Comparison of ENCODE assay signal across 15 cellular contexts in genomic region chr4:159429693-159430035, GRCh38.
"Had no signal": no experiment of that assay in that cellular context is flagged by ENCODE, and none has a peak within 500 bp of the region (broad histone marks: within the 10 kb centered on the region; RNA-seq: fewer than 3 reads in every experiment).

No MANE protein-coding gene starts in this region.

- H3K27ac Mint-ChIP-seq: activated CD4-positive, alpha-beta T cell treated with anti-CD3 and anti-CD28 coated beads, Interleukin-2, amount 10 ng/mL, durations not matched to agents 24 days and 14 days; activated CD8-positive, alpha-beta T cell treated with anti-CD3 and anti-CD28 coated beads, Interleukin-2, amount 10 ng/mL, durations not matched to agents 7 days and 5 days; activated naive CD8-positive, alpha-beta T cell; stimulated activated memory B cell treated with anti-CD40 and anti-IgM and Interleukin-4, amounts not matched to agents 10 μg/mL and 1 μg/mL and 100 μg/mL, for 72 hours; WTC11 had no signal

- ATAC-seq: WTC11 had no signal

- H3K4me3 Mint-ChIP-seq: activated CD4-positive, alpha-beta T cell treated with anti-CD3 and anti-CD28 coated beads, Interleukin-2, amount 10 ng/mL, durations not matched to agents 24 days and 14 days; activated CD8-positive, alpha-beta T cell treated with anti-CD3 and anti-CD28 coated beads, Interleukin-2, amount 10 ng/mL, durations not matched to agents 7 days and 5 days; activated naive CD8-positive, alpha-beta T cell; stimulated activated memory B cell treated with anti-CD40 and anti-IgM and Interleukin-4, amounts not matched to agents 10 μg/mL and 1 μg/mL and 100 μg/mL, for 72 hours; WTC11 had no signal

- H3K36me3 ChIP-seq: neutrophil, tibial nerve had no signal

- H3K4me3 ChIP-seq: tibial nerve had no signal

- H3K36me3 Mint-ChIP-seq: activated naive CD8-positive, alpha-beta T cell; brain; stimulated activated memory B cell treated with anti-CD40 and anti-IgM and Interleukin-4, amounts not matched to agents 10 μg/mL and 1 μg/mL and 100 μg/mL, for 72 hours; WTC11 had no signal

- H3K4me1 Mint-ChIP-seq: activated CD4-positive, alpha-beta T cell treated with anti-CD3 and anti-CD28 coated beads, Interleukin-2, amount 10 ng/mL, durations not matched to agents 24 days and 14 days; stimulated activated memory B cell treated with anti-CD40 and anti-IgM and Interleukin-4, amounts not matched to agents 10 μg/mL and 1 μg/mL and 100 μg/mL, for 72 hours had no signal

- H3K9me3 Mint-ChIP-seq: activated CD4-positive, alpha-beta T cell treated with anti-CD3 and anti-CD28 coated beads, Interleukin-2, amount 10 ng/mL, durations not matched to agents 24 days and 14 days; brain; stimulated activated memory B cell treated with anti-CD40 and anti-IgM and Interleukin-4, amounts not matched to agents 10 μg/mL and 1 μg/mL and 100 μg/mL, for 72 hours; WTC11 had no signal

- H3K27ac ChIP-seq: neutrophil, tibial nerve had no signal

- H3K27me3 ChIP-seq: tibial nerve had no signal

- DNase-seq: activated CD4-positive, alpha-beta T cell treated with anti-CD3 and anti-CD28 coated beads, Interleukin-2, amount 10 ng/mL, durations not matched to agents 24 days and 14 days; activated CD8-positive, alpha-beta T cell treated with anti-CD3 and anti-CD28 coated beads, Interleukin-2, amount 10 ng/mL, durations not matched to agents 7 days and 5 days; activated gamma-delta T cell treated with Interleukin-2 at 50 U/mL for 16 hours; cortex of kidney; effector CD8-positive, alpha-beta T cell; foreskin fibroblast; glutamatergic neuron; midbrain; retina had no signal

- H3K27me3 Mint-ChIP-seq: stimulated activated memory B cell treated with anti-CD40 and anti-IgM and Interleukin-4, amounts not matched to agents 10 μg/mL and 1 μg/mL and 100 μg/mL, for 72 hours had no signal

- H3K9me3 ChIP-seq: neutrophil, tibial nerve had no signal
